1 cellular context compared by ENCODE assay signal in genomic region chr15:25830844-25831443, GRCh38.
TF ChIP-seq lines count a peak whose summit lies in the region.

No MANE protein-coding gene starts in this region.

TF ChIP-seq in SK-N-SH treated with all-trans-retinoic acid at 6 μM for 48 hours, 23 proteins besides CTCF, POLR2A, EP300 and RAD21 (continued from another document):
- TF ChIP-seq, protein P1, sequence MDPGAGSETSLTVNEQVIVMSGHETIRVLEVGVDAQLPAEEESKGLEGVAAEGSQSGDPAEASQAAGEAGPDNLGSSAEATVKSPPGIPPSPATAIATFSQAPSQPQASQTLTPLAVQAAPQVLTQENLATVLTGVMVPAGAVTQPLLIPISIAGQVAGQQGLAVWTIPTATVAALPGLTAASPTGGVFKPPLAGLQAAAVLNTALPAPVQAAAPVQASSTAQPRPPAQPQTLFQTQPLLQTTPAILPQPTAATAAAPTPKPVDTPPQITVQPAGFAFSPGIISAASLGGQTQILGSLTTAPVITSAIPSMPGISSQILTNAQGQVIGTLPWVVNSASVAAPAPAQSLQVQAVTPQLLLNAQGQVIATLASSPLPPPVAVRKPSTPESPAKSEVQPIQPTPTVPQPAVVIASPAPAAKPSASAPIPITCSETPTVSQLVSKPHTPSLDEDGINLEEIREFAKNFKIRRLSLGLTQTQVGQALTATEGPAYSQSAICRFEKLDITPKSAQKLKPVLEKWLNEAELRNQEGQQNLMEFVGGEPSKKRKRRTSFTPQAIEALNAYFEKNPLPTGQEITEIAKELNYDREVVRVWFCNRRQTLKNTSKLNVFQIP (CRISPR knock-in tag; IDR thresholded peaks at IDR 0.05; ENCODE audit: borderline replicate concordance, low read depth): no peak
- TF ChIP-seq, protein P2, sequence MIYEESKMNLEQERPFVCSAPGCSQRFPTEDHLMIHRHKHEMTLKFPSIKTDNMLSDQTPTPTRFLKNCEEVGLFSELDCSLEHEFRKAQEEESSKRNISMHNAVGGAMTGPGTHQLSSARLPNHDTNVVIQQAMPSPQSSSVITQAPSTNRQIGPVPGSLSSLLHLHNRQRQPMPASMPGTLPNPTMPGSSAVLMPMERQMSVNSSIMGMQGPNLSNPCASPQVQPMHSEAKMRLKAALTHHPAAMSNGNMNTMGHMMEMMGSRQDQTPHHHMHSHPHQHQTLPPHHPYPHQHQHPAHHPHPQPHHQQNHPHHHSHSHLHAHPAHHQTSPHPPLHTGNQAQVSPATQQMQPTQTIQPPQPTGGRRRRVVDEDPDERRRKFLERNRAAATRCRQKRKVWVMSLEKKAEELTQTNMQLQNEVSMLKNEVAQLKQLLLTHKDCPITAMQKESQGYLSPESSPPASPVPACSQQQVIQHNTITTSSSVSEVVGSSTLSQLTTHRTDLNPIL (CRISPR knock-in tag; IDR thresholded peaks at IDR 0.05; ENCODE audit: low read depth): no peak
